ENCODE assay signal across 8 cellular contexts in the genomic region with DNA sequence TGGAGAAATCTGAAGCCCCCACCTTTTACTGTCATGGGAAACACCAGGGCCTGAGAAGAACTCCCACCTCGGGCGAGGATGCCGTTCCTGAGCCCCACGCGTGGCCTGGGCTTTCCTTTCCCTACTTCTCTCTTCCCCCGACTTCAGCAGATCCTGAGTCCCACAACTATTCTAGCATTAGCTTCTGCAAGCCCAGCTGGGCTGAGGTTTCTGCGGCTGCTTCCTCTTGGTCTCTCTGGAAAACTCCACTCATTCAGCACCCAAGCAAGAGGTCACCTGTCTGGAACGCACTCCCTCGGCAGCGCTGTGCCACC. TPM values are rescaled to one million over a fixed set of nuclear protein-coding genes. Genes with fewer than 3 reads are reported as not detected.
DNase-seq lines count a peak whose midpoint lies in the region; ATAC-seq and TF ChIP-seq lines count a peak whose summit lies in the region.

No MANE protein-coding gene starts in this region.

- no peaks in the 10 kb centered on the region for H3K36me3 Mint-ChIP-seq in activated T-helper 17 cell treated with anti-CD3 and anti-CD28 coated beads, Interleukin-2, amount 50 U/mL, for 72 hours (ENCODE audit: low read depth)

- H3K27me3 ChIP-seq in BE2C (no peaks in the 10 kb centered on the region), SJCRH30 (no peaks in the 10 kb centered on the region), parathyroid adenoma (ENCODE audit: control insufficient read depth, insufficient read depth, low read length) (no peaks in the 10 kb centered on the region)

- H3K4me2 ChIP-seq in parathyroid adenoma (ENCODE audit: low read length) = peak overlapping the region; percentile 79

- peak overlapping the region; percentile 21 for H3K9ac ChIP-seq in parathyroid adenoma

- H3K27ac Mint-ChIP-seq in activated T-helper 17 cell treated with anti-CD3 and anti-CD28 coated beads, Interleukin-2, amount 50 U/mL, for 72 hours = no peak overlapping the region

- H3K27ac ChIP-seq in SJCRH30 (peak overlapping the region; percentile 95), parathyroid adenoma (no peak overlapping the region)

- peaks cover 3% of the 10 kb centered on the region for H3K9me3 Mint-ChIP-seq in activated T-helper 17 cell treated with anti-CD3 and anti-CD28 coated beads, Interleukin-2, amount 50 U/mL, for 72 hours

- no peaks in the 10 kb centered on the region for H3K9me3 ChIP-seq in BE2C
- peaks cover 2% of the 10 kb centered on the region; the same call in 1 of the 2 replicates for H3K9me3 ChIP-seq in SJCRH30 (replicated peaks)
- no peaks in the 10 kb centered on the region for H3K9me3 ChIP-seq in parathyroid adenoma (ENCODE audit: control insufficient read depth, low read length)

- H3K4me3 ChIP-seq in BE2C (ENCODE audit: low read depth, low read length) (peak overlapping the region; percentile 61), SJCRH30 (peak overlapping the region; percentile 99), foreskin fibroblast (ENCODE audit: low read depth in 1 of 2, low read length in 2 of 2) (peak overlapping the region; percentile 65 to 71), parathyroid adenoma (ENCODE audit: low read depth, low read length) (peak overlapping the region; percentile 61)

- H3K4me1 ChIP-seq in BE2C = no peaks in the 10 kb centered on the region
- H3K4me1 ChIP-seq in SJCRH30 = peaks cover 4% of the 10 kb centered on the region; the same call in 1 of the 2 replicates
- peaks cover 5% of the 10 kb centered on the region for H3K4me1 ChIP-seq in parathyroid adenoma

- ATAC-seq in activated T-helper 17 cell treated with anti-CD3 and anti-CD28 coated beads, Interleukin-2, amount 50 U/mL, for 72 hours (replicated peaks) = no peak
- ATAC-seq in HG02763 (IDR thresholded peaks at IDR 0.05; ENCODE audit: unreplicated experiment) = no peak

- DNase-seq in BE2C (no peak), SJCRH30 (no peak), foreskin fibroblast (peak in 1 of 2 donors; percentile 24), pons (ENCODE audit: low spot score) (no peak), NCI-H2171 (lab: John Stamatoyannopoulos, UW) (no peak)

- H3K36me3 ChIP-seq in BE2C (no peaks in the 10 kb centered on the region), SJCRH30 (no peaks in the 10 kb centered on the region), parathyroid adenoma (ENCODE audit: control insufficient read depth, insufficient read depth, low read length) (no peaks in the 10 kb centered on the region)

- TF ChIP-seq CTCF in BE2C (IDR thresholded peaks at IDR 0.05; ENCODE audit: low read depth, low read length) = no peak
- no peak for TF ChIP-seq CTCF in foreskin fibroblast (IDR thresholded peaks at IDR 0.05; ENCODE audit: low read depth, low read length)
- no peak for TF ChIP-seq CTCF in parathyroid adenoma (IDR thresholded peaks at IDR 0.05)

- peaks cover 22% of the 10 kb centered on the region for H3K27me3 Mint-ChIP-seq in activated T-helper 17 cell treated with anti-CD3 and anti-CD28 coated beads, Interleukin-2, amount 50 U/mL, for 72 hours

- no peak overlapping the region for H3K4me3 Mint-ChIP-seq in activated T-helper 17 cell treated with anti-CD3 and anti-CD28 coated beads, Interleukin-2, amount 50 U/mL, for 72 hours

- H3K79me2 ChIP-seq in parathyroid adenoma = peaks cover 13% of the 10 kb centered on the region

- no peaks in the 10 kb centered on the region for H3K4me1 Mint-ChIP-seq in activated T-helper 17 cell treated with anti-CD3 and anti-CD28 coated beads, Interleukin-2, amount 50 U/mL, for 72 hours

- peak overlapping the region; percentile 92 for H2AFZ ChIP-seq in parathyroid adenoma

RNA-seq across cellular contexts. Expression of gene DOCK1, which starts 0.8 kb away (rescaled TPM):
- polyA plus RNA-seq in BE2C (2012; ENCODE audit: insufficient read depth, insufficient read length, low read depth) = 9.0 TPM
- total RNA-seq in SJCRH30 (2014; rRNA removed; shearing (Covaris generic)) = 49.7 and 53.8 TPM in 2 replicates
- under 1 TPM; 0.34 to 0.67 TPM for total RNA-seq in activated T-helper 17 cell treated with anti-CD3 and anti-CD28 coated beads, Interleukin-2, amount 50 U/mL, for 72 hours

Comparison
In these comparisons a context has a peak if more than half of its experiments do, and no peak if none do; other contexts are left out.
1. RNA of gene DOCK1, which starts 0.8 kb away (total RNA-seq): 49.7 to 53.8 TPM in SJCRH30; 0.34 to 0.67 TPM in activated T-helper 17 cell treated with anti-CD3 and anti-CD28 coated beads, Interleukin-2, amount 50 U/mL, for 72 hours; every median in the first group is over 10 times any median in the second.
2. Peak in every context shown above with its lines, with median percentiles within 50 percentile points of each other: H3K4me3 ChIP-seq.